Comparison of ENCODE assay signal across 14 cellular contexts in genomic region chr3:140432176-140432753, GRCh38.
DNase-seq lines count a peak whose midpoint lies in the region; ATAC-seq and TF ChIP-seq lines count a peak whose summit lies in the region.
"Had no signal": no experiment of that assay in that cellular context is flagged by ENCODE, and none has a peak within 500 bp of the region (broad histone marks: within the 10 kb centered on the region; RNA-seq: fewer than 3 reads in every experiment).

No MANE protein-coding gene starts in this region.

- ATAC-seq in PC-3 (no peak), GM19455 (IDR thresholded peaks at IDR 0.05; ENCODE audit: unreplicated experiment) (no peak)
- ATAC-seq: left lung, Right ventricle myocardium inferior had no signal

- H3F3A ChIP-seq in PC-3 (ENCODE audit: low read length, unreplicated experiment), result no peaks in the 10 kb centered on the region

- H2AFZ ChIP-seq in PC-3 (ENCODE audit: low read length), result no peak overlapping the region

- H3K9me2 ChIP-seq in PC-3 (replicated peaks; ENCODE audit: low read length), result no peaks in the 10 kb centered on the region

- H3K4me3 ChIP-seq in mesendoderm (ENCODE audit: low read length) (no peak overlapping the region), foreskin fibroblast (ENCODE audit: low read depth in 1 of 2, low read length in 2 of 2) (no peak overlapping the region), PC-3 (ENCODE audit: low read length) (no peak overlapping the region)
- H3K4me3 ChIP-seq: left lung had no signal

- CTCF ChIA-PET in PC-3 (lab: Charles Lee), result no interaction called here

- H3K27me3 ChIP-seq in mesendoderm (ENCODE audit: insufficient read depth, low read length, poor library complexity), result no peaks in the 10 kb centered on the region
- peaks cover 4% of the 10 kb centered on the region; the same call in 1 of the 2 replicates for H3K27me3 ChIP-seq in PC-3 (ENCODE audit: low read length)
- H3K27me3 ChIP-seq: left lung had no signal

- H3K79me2 ChIP-seq in mesendoderm (ENCODE audit: control insufficient read depth, insufficient read depth, low read length) (no peaks in the 10 kb centered on the region), PC-3 (ENCODE audit: low read length) (no peaks in the 10 kb centered on the region)

- intact Hi-C loops in PC-3 (cut with micrococcal nuclease), result no loop called here

- H3K27ac ChIP-seq in mesendoderm (ENCODE audit: low read depth, low read length) (no peak overlapping the region), PC-3 (ENCODE audit: low read length) (no peak overlapping the region)
- H3K27ac ChIP-seq: left lung had no signal

- no peak overlapping the region for H3K4ac ChIP-seq in mesendoderm (ENCODE audit: low read depth, low read length)

- no peaks in the 10 kb centered on the region for H3K4me1 ChIP-seq in mesendoderm (ENCODE audit: control insufficient read depth, low read depth, low read length)
- H3K4me1 ChIP-seq in PC-3 (ENCODE audit: insufficient read depth, low read length), result no peaks in the 10 kb centered on the region
- H3K4me1 ChIP-seq: left lung had no signal

- H2AK5ac ChIP-seq in mesendoderm (ENCODE audit: low read length), result no peak overlapping the region

- DNase-seq in COLO668 (lab: John Stamatoyannopoulos, UW; ENCODE audit: unreplicated experiment) (peak; percentile 21), NCI-H1694 treated with DMSO at 0.1 percent for 48 hours (lab: John Stamatoyannopoulos, UW) (peak; percentile 84), SHP77 (lab: John Stamatoyannopoulos, UW) (peak; percentile 39 to 78), mesendoderm (peak; percentile 21), foreskin fibroblast (no peak), PC-3 (no peak), T1000 (lab: John Stamatoyannopoulos, UW) (no peak)
- DNase-seq: activated CD4-positive, alpha-beta T cell treated with anti-CD3 and anti-CD28 coated beads, Interleukin-2, amount 10 ng/mL, durations not matched to agents 7 days and 5 days; activated T-cell treated with anti-CD3 and anti-CD28 coated beads, Interleukin-2, amount 50 U/mL, for 48 hours; left lung; naive B cell; stimulated activated naive CD4-positive, alpha-beta T cell treated with Interleukin-2 at 50 U/mL for 16 hours had no signal

- POLR2A ChIA-PET in PC-3 (lab: Charles Lee; ENCODE audit: unreplicated experiment), result no interaction called here

- H3K36me3 ChIP-seq in mesendoderm (ENCODE audit: control insufficient read depth, insufficient read depth, low read length), result no peaks in the 10 kb centered on the region
- H3K36me3 ChIP-seq in PC-3 (ENCODE audit: low read depth, low read length), result no peaks in the 10 kb centered on the region
- H3K36me3 ChIP-seq: left lung had no signal

- no peak overlapping the region for H2BK120ac ChIP-seq in mesendoderm (ENCODE audit: low read depth, low read length)

- no TSS peak for BruUV-seq in PC-3 (replicated peaks; lab: Mats Ljungman, UMichigan)

- H2BK5ac ChIP-seq in mesendoderm (ENCODE audit: low read length), result no peak overlapping the region

- no peak overlapping the region for H4K8ac ChIP-seq in mesendoderm (ENCODE audit: low read depth, low read length)

- no peaks in the 10 kb centered on the region for H4K20me1 ChIP-seq in PC-3 (ENCODE audit: low read length)

- H4K5ac ChIP-seq in mesendoderm (ENCODE audit: low read length), result no peak overlapping the region

- no peak for TF ChIP-seq CTCF in foreskin fibroblast (IDR thresholded peaks at IDR 0.05; ENCODE audit: low read depth, low read length)
- no peak for TF ChIP-seq CTCF in PC-3 (conservative IDR thresholded peaks at IDR 0.05; ENCODE audit: low read depth, low read length)

- no peak overlapping the region for H3K18ac ChIP-seq in mesendoderm (ENCODE audit: low read length)

- no CpG with 5 or more reads among the region's 8 CpGs for WGBS in mesendoderm (ENCODE audit: extremely low coverage, insufficient coverage, low lambda C conversion rate)

- H2BK15ac ChIP-seq in mesendoderm (replicated peaks; ENCODE audit: low read depth), result no peak overlapping the region

- no peaks in the 10 kb centered on the region for H3K79me1 ChIP-seq in mesendoderm (ENCODE audit: low read length)

- no peak overlapping the region for H3K23ac ChIP-seq in mesendoderm (ENCODE audit: low read length)

- H3K9me3 ChIP-seq in PC-3 (ENCODE audit: low read length), result no peaks in the 10 kb centered on the region
- H3K9me3 ChIP-seq: left lung had no signal

- H3K9ac ChIP-seq in mesendoderm (ENCODE audit: low read length) (no peak overlapping the region), PC-3 (ENCODE audit: low read length) (no peak overlapping the region)

- H3K4me2 ChIP-seq in mesendoderm (ENCODE audit: low read length), result no peak overlapping the region
- no peak overlapping the region for H3K4me2 ChIP-seq in PC-3 (ENCODE audit: low read length)

- no peak overlapping the region for H3K56ac ChIP-seq in mesendoderm (ENCODE audit: low read length)

Comparison
In these comparisons a context has a peak if more than half of its experiments do, and no peak if none do; other contexts are left out.
1. DNase-seq: peak in COLO668 (single experiment), NCI-H1694 treated with DMSO at 0.1 percent for 48 hours (single experiment), SHP77 (2 of 2) and mesendoderm (single experiment); none in foreskin fibroblast (0 of 2), PC-3 (single experiment) and T1000 (single experiment).